Comparison of ENCODE assay signal across 1 cellular context in the genomic region with DNA sequence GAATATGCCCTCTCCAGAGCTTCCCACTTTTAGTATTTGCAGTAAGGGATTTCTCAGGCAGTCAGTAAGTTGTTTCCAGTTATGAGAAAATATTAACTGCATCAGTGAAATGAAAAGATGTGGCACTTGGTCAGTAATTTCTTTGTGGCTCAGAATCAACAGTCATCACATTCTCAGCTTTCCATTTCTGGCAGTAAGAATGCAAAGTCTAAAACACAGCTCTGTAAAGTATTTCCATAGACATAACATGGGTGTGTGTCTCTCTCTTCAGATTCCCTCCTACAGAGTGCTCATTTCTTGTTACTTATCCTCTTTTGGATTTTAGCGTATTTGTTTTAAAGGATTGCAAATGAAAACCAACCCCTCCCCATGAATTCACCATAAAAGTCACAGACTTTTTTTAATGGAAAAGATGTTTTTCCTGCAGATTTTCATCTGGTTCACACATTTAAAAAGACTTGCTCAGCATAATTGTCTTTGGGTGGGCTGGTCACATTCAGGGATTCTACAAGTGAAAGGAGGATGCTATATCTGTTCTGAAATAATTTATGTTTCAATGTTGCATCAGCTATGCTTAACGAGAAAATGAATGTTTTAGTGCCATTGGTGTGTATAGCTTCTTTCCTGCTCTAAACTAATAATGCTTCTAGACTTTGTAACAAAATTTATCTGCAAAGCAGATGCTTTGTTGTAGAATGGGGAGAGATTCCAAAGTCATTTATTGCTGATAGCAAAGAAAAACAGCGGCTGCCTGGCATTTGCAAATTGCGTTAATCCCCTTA.
TF ChIP-seq lines count a peak whose summit lies in the region.

No MANE protein-coding gene starts in this region.

TF ChIP-seq in H1, 55 proteins besides CTCF, POLR2A, EP300 and RAD21 (continued from another document):
- TF ChIP-seq JUN (IDR thresholded peaks at IDR 0.05; ENCODE audit: low read depth, low read length) (no peak), TCF12 (IDR thresholded peaks at IDR 0.05; ENCODE audit: low read depth, low read length) (no peak), SIX5 (IDR thresholded peaks at IDR 0.05; ENCODE audit: low read depth, low read length) (no peak), SIRT6 (IDR thresholded peaks at IDR 0.05; ENCODE audit: low read length) (no peak), PHF8 (conservative IDR thresholded peaks at IDR 0.05; ENCODE audit: low read depth, low read length) (no peak), SAP30 (IDR thresholded peaks at IDR 0.05; ENCODE audit: insufficient read depth, insufficient replicate concordance, low read length) (no peak), GABPA (IDR thresholded peaks at IDR 0.05; ENCODE audit: borderline replicate concordance, insufficient read depth, low read length) (no peak)
TF ChIP-seq in H1: peak in this region for 0.
